8 cellular contexts compared by ENCODE assay signal in genomic region chr11:36744375-36745168, GRCh38.
A peak's percentile ranks its signal among the peaks of the same experiment; 100 is the strongest.
DNase-seq lines count a peak whose midpoint lies in the region; ATAC-seq and TF ChIP-seq lines count a peak whose summit lies in the region.

No MANE protein-coding gene starts in this region.

- H3K36me3 ChIP-seq in BJ (ENCODE audit: control insufficient read depth, insufficient read depth, low read length) = no peaks in the 10 kb centered on the region

- POLR2A ChIA-PET in BJ (lab: Charles Lee) = no interaction called here
- POLR2A ChIA-PET in activated CD4-positive, alpha-beta T cell treated with anti-CD3 and anti-CD28 coated beads, Interleukin-2, amount 10 ng/mL, durations not matched to agents 7 days and 5 days (lab: Charles Lee) = no interaction called here

- no peak for DNase-seq in BJ (ENCODE audit: low read depth)
- DNase-seq in NCI-H226 = peak; percentile 13
- peak; percentile 69 for DNase-seq in activated CD4-positive, alpha-beta T cell treated with anti-CD3 and anti-CD28 coated beads, Interleukin-2, amount 10 ng/mL, durations not matched to agents 7 days and 5 days
- peak; percentile 83 for DNase-seq in ecto neural progenitor cell (ENCODE audit: low spot score)
- peak; percentile 77 to 85 for DNase-seq in lung microvascular endothelial cell (ENCODE audit: low read depth in 2 of 2)
- peak; percentile 34 to 37 for DNase-seq in stimulated activated CD8-positive, alpha-beta memory T cell treated with anti-CD3 and anti-CD28 coated beads, Interleukin-15, amount 100 ng/mL, for 48 hours (ENCODE audit: low read depth in 2 of 2)
- DNase-seq in HuH-7.5 (ENCODE audit: low spot score) = no peak

- TF ChIP-seq CTCF in BJ (IDR thresholded peaks at IDR 0.05; ENCODE audit: insufficient read depth, low read depth, low read length) = peak; percentile 83

- no peaks in the 10 kb centered on the region for H3K9me3 Mint-ChIP-seq in activated CD4-positive, alpha-beta T cell treated with anti-CD3 and anti-CD28 coated beads, Interleukin-2, amount 10 ng/mL, durations not matched to agents 7 days and 5 days

- H3K27ac Mint-ChIP-seq in activated CD4-positive, alpha-beta T cell treated with anti-CD3 and anti-CD28 coated beads, Interleukin-2, amount 10 ng/mL, durations not matched to agents 7 days and 5 days = no peak overlapping the region

- H3K27me3 ChIP-seq in BJ (ENCODE audit: control insufficient read depth, insufficient read depth, low read length) = no peaks in the 10 kb centered on the region

- H3K27me3 Mint-ChIP-seq in activated CD4-positive, alpha-beta T cell treated with anti-CD3 and anti-CD28 coated beads, Interleukin-2, amount 10 ng/mL, durations not matched to agents 7 days and 5 days = peaks cover 36% of the 10 kb centered on the region

- ATAC-seq in GM21529 (IDR thresholded peaks at IDR 0.05; ENCODE audit: unreplicated experiment) = peak; percentile 25

- CTCF ChIA-PET in BJ (lab: Yijun Ruan, JAX) = interaction anchor here (0.7 to 2.2 kb wide), 5 partner anchors 9 to 181 kb away, joined by 4 to 12 read pairs (median 8); no protein-coding TSS in a partner anchor
- CTCF ChIA-PET in activated CD4-positive, alpha-beta T cell treated with anti-CD3 and anti-CD28 coated beads, Interleukin-2, amount 10 ng/mL, durations not matched to agents 7 days and 5 days (lab: Charles Lee) = no interaction called here

- H3K4me3 ChIP-seq in BJ (ENCODE audit: low read depth, low read length) = no peak overlapping the region

- H3K4me1 Mint-ChIP-seq in activated CD4-positive, alpha-beta T cell treated with anti-CD3 and anti-CD28 coated beads, Interleukin-2, amount 10 ng/mL, durations not matched to agents 7 days and 5 days = no peaks in the 10 kb centered on the region

- no peaks in the 10 kb centered on the region for H3K36me3 Mint-ChIP-seq in activated CD4-positive, alpha-beta T cell treated with anti-CD3 and anti-CD28 coated beads, Interleukin-2, amount 10 ng/mL, durations not matched to agents 7 days and 5 days (ENCODE audit: low read depth)

- H3K4me3 Mint-ChIP-seq in activated CD4-positive, alpha-beta T cell treated with anti-CD3 and anti-CD28 coated beads, Interleukin-2, amount 10 ng/mL, durations not matched to agents 7 days and 5 days = no peak overlapping the region

Comparison
In these comparisons a context has a peak if more than half of its experiments do, and no peak if none do; other contexts are left out.
1. DNase-seq: peak in NCI-H226 (single experiment), activated CD4-positive, alpha-beta T cell treated with anti-CD3 and anti-CD28 coated beads, Interleukin-2, amount 10 ng/mL, durations not matched to agents 7 days and 5 days (single experiment), ecto neural progenitor cell (single experiment), lung microvascular endothelial cell (2 of 2) and stimulated activated CD8-positive, alpha-beta memory T cell treated with anti-CD3 and anti-CD28 coated beads, Interleukin-15, amount 100 ng/mL, for 48 hours (2 of 2); none in BJ (single experiment) and HuH-7.5 (single experiment).